In genomic region chr1:44723496-44724407, GRCh38 we compare ENCODE assay signal across 11 cellular contexts. TPM values are rescaled to one million over a fixed set of nuclear protein-coding genes. Genes with fewer than 3 reads are reported as not detected.
A peak's percentile ranks its signal among the peaks of the same experiment; 100 is the strongest.
DNase-seq lines count a peak whose midpoint lies in the region; ATAC-seq and TF ChIP-seq lines count a peak whose summit lies in the region.
"Had no signal": no experiment of that assay in that cellular context is flagged by ENCODE, and none has a peak within 500 bp of the region (broad histone marks: within the 10 kb centered on the region; RNA-seq: fewer than 3 reads in every experiment).

No MANE protein-coding gene starts in this region.

- peaks cover 48% of the 10 kb centered on the region for H3K4me1 ChIP-seq in CD8-positive, alpha-beta memory T cell (ENCODE audit: insufficient read depth, low read length)
- H3K4me1 ChIP-seq in MM.1S (ENCODE audit: low read length): peaks cover 13% of the 10 kb centered on the region
- peaks cover 23 to 58% of the 10 kb centered on the region in 2 donors for H3K4me1 ChIP-seq in naive thymus-derived CD4-positive, alpha-beta T cell (ENCODE audit: control insufficient read depth in 2 of 2, insufficient read depth in 2 of 2, low read length in 2 of 2)

- no peak for TF ChIP-seq CTCF in MM.1S (IDR thresholded peaks at IDR 0.05; ENCODE audit: low read length)
- no peak for TF ChIP-seq CTCF in activated CD8-positive, alpha-beta T cell treated with anti-CD3 and anti-CD28 coated beads for 36 hours (IDR thresholded peaks at IDR 0.05)

- H3K4me3 Mint-ChIP-seq in CD8-positive, alpha-beta memory T cell: peak overlapping the region; percentile 70 to 90 (median 82)
- H3K4me3 Mint-ChIP-seq in activated CD8-positive, alpha-beta T cell treated with anti-CD3 and anti-CD28 coated beads for 36 hours: peak overlapping the region; percentile 72
- H3K4me3 Mint-ChIP-seq in naive thymus-derived CD4-positive, alpha-beta T cell: peak overlapping the region; percentile 72 to 93 (median 83)

- no peaks in the 10 kb centered on the region for H3K36me3 ChIP-seq in CD8-positive, alpha-beta memory T cell (ENCODE audit: insufficient read depth, low read length)
- H3K36me3 ChIP-seq in MM.1S (replicated peaks; ENCODE audit: insufficient read depth, low read length): no peaks in the 10 kb centered on the region
- H3K36me3 ChIP-seq in naive thymus-derived CD4-positive, alpha-beta T cell (ENCODE audit: control insufficient read depth in 2 of 3, insufficient read depth in 3 of 3, low read length in 3 of 3): no peaks in the 10 kb centered on the region
- H3K36me3 ChIP-seq: upper lobe of left lung had no signal

- peak overlapping the region; percentile 39 for H3K4me3 ChIP-seq in CD8-positive, alpha-beta memory T cell (ENCODE audit: low read length)
- H3K4me3 ChIP-seq in MM.1S (ENCODE audit: low read length): peak overlapping the region; percentile 23; the same call in 1 of the 2 replicates
- peak overlapping the region; percentile 60 for H3K4me3 ChIP-seq in naive thymus-derived CD4-positive, alpha-beta T cell (ENCODE audit: low read length)

- H3K27ac Mint-ChIP-seq in CD8-positive, alpha-beta memory T cell: peak overlapping the region; percentile 79 to 99 (median 92)
- H3K27ac Mint-ChIP-seq in activated CD8-positive, alpha-beta T cell treated with anti-CD3 and anti-CD28 coated beads for 36 hours: peak overlapping the region; percentile 92
- H3K27ac Mint-ChIP-seq in naive thymus-derived CD4-positive, alpha-beta T cell: peak overlapping the region; percentile 73 to 99 (median 94)

- no peaks in the 10 kb centered on the region for H3K27me3 Mint-ChIP-seq in CD8-positive, alpha-beta memory T cell
- peaks cover 4% of the 10 kb centered on the region for H3K27me3 Mint-ChIP-seq in activated CD8-positive, alpha-beta T cell treated with anti-CD3 and anti-CD28 coated beads for 36 hours
- H3K27me3 Mint-ChIP-seq in naive thymus-derived CD4-positive, alpha-beta T cell: no peaks in the 10 kb centered on the region

- peak overlapping the region; percentile 51 for H3K4me2 ChIP-seq in MM.1S (ENCODE audit: low read depth, low read length)

- H4K20me1 ChIP-seq in MM.1S (ENCODE audit: insufficient read depth, low read length): no peaks in the 10 kb centered on the region

- H3K27ac ChIP-seq in CD8-positive, alpha-beta memory T cell (ENCODE audit: low read depth, low read length): no peak overlapping the region
- H3K27ac ChIP-seq in MM.1S (ENCODE audit: low read length): no peak overlapping the region
- peak overlapping the region; percentile 72 for H3K27ac ChIP-seq in naive thymus-derived CD4-positive, alpha-beta T cell (ENCODE audit: low read depth, low read length)

- peak in 2 of 5 donors; percentile 44 to 50 for DNase-seq in CD8-positive, alpha-beta memory T cell
- DNase-seq in MM.1S: peak; percentile 23
- peak; percentile 80 for DNase-seq in activated CD8-positive, alpha-beta T cell treated with anti-CD3 and anti-CD28 coated beads for 36 hours
- peak in 6 of 9 donors; percentile 20 to 46 (median 30) for DNase-seq in naive thymus-derived CD4-positive, alpha-beta T cell
- no peak for DNase-seq in effector CD4-positive, alpha-beta T cell
- no peak for DNase-seq in NCI-H510A treated with DMSO at 0.1 percent for 48 hours (lab: John Stamatoyannopoulos, UW)

- H3F3A ChIP-seq in MM.1S (ENCODE audit: insufficient read depth, low read length): peaks cover 31% of the 10 kb centered on the region

- intact Hi-C loops in activated CD8-positive, alpha-beta T cell treated with anti-CD3 and anti-CD28 coated beads for 36 hours (cut with micrococcal nuclease): no loop called here
- intact Hi-C loops in naive thymus-derived CD4-positive, alpha-beta T cell (cut with micrococcal nuclease): loop anchor here in 1 of 2 donors (1.0 to 5.0 kb wide), 3 partner anchors 16 to 264 kb away; partner anchors contain the start of genes ARMH1, EIF2B3, KIF2C and TMEM53

- H3K9me3 ChIP-seq in CD8-positive, alpha-beta memory T cell (ENCODE audit: low read length): no peaks in the 10 kb centered on the region
- H3K9me3 ChIP-seq in MM.1S (replicated peaks; ENCODE audit: insufficient read depth, low read length): no peaks in the 10 kb centered on the region
- H3K9me3 ChIP-seq in naive thymus-derived CD4-positive, alpha-beta T cell (ENCODE audit: control insufficient read depth in 2 of 3, low read length in 3 of 3): no peaks in the 10 kb centered on the region
- H3K9me3 ChIP-seq: upper lobe of left lung had no signal

- H3K9me2 ChIP-seq in MM.1S (replicated peaks; ENCODE audit: insufficient read depth, low read length): no peaks in the 10 kb centered on the region

- H2AFZ ChIP-seq in MM.1S (ENCODE audit: low read length): peak overlapping the region; percentile 58

- H3K4me1 Mint-ChIP-seq in CD8-positive, alpha-beta memory T cell: peaks cover 41 to 66% (median 44%) of the 10 kb centered on the region in 3 donors
- H3K4me1 Mint-ChIP-seq in activated CD8-positive, alpha-beta T cell treated with anti-CD3 and anti-CD28 coated beads for 36 hours (ENCODE audit: low read depth): peaks cover 70% of the 10 kb centered on the region
- peaks cover 47 to 79% (median 65%) of the 10 kb centered on the region in 7 donors for H3K4me1 Mint-ChIP-seq in naive thymus-derived CD4-positive, alpha-beta T cell

- POLR2A ChIA-PET in CD8-positive, alpha-beta memory T cell (lab: Charles Lee): interaction anchor here (0.8 kb wide), 1 partner anchor 1073 kb away, joined by 3 read pairs; no protein-coding TSS in a partner anchor
- POLR2A ChIA-PET in activated CD8-positive, alpha-beta T cell treated with anti-CD3 and anti-CD28 coated beads for 36 hours (lab: Charles Lee): interaction anchor here (0.9 to 15.4 kb wide), 18 partner anchors 8 to 616 kb away, joined by 3 to 553 read pairs (median 38); partner anchors contain the start of genes ARMH1, BEST4, BTBD19 and DYNLT4
- POLR2A ChIA-PET in naive thymus-derived CD4-positive, alpha-beta T cell (lab: Charles Lee): interaction anchor here (0.6 to 14.5 kb wide), 14 partner anchors 6 to 798 kb away, joined by 3 to 239 read pairs (median 4); partner anchors contain the start of genes BEST4, BTBD19, DYNLT4 and HECTD3

- ATAC-seq in activated CD8-positive, alpha-beta T cell treated with anti-CD3 and anti-CD28 coated beads for 36 hours: peak; percentile 25
- no peak for ATAC-seq in naive thymus-derived CD4-positive, alpha-beta T cell
- no peak for ATAC-seq in HG03045 (IDR thresholded peaks at IDR 0.05; ENCODE audit: unreplicated experiment)
- ATAC-seq in HG03159 (IDR thresholded peaks at IDR 0.05; ENCODE audit: unreplicated experiment): no peak

- peaks cover 0 to 4% (median 1%) of the 10 kb centered on the region in 3 donors for H3K36me3 Mint-ChIP-seq in CD8-positive, alpha-beta memory T cell
- peaks cover 24% of the 10 kb centered on the region for H3K36me3 Mint-ChIP-seq in activated CD8-positive, alpha-beta T cell treated with anti-CD3 and anti-CD28 coated beads for 36 hours (ENCODE audit: low read depth)
- peaks cover 0 to 6% (median 0%) of the 10 kb centered on the region in 5 donors for H3K36me3 Mint-ChIP-seq in naive thymus-derived CD4-positive, alpha-beta T cell

- H3K9ac ChIP-seq in MM.1S (ENCODE audit: low read length): no peak overlapping the region

- CTCF ChIA-PET in CD8-positive, alpha-beta memory T cell (lab: Charles Lee): interaction anchor here (2.6 kb wide), 1 partner anchor 7 kb away, joined by 21 read pairs; the partner anchor contains the start of gene RNU5D-1
- CTCF ChIA-PET in activated CD8-positive, alpha-beta T cell treated with anti-CD3 and anti-CD28 coated beads for 36 hours (lab: Charles Lee): no interaction called here
- CTCF ChIA-PET in naive thymus-derived CD4-positive, alpha-beta T cell (lab: Charles Lee): interaction anchor here (0.5 kb wide), 1 partner anchor 96 kb away, joined by 3 read pairs; no protein-coding TSS in a partner anchor

- no peaks in the 10 kb centered on the region for H3K79me2 ChIP-seq in MM.1S (ENCODE audit: low read length)

- no peaks in the 10 kb centered on the region for H3K27me3 ChIP-seq in CD8-positive, alpha-beta memory T cell (ENCODE audit: insufficient read depth, low read length, poor library complexity, severe bottlenecking)
- H3K27me3 ChIP-seq in MM.1S (replicated peaks; ENCODE audit: insufficient read depth, low read length): no peaks in the 10 kb centered on the region; the same call in 1 of the 2 replicates
- H3K27me3 ChIP-seq in naive thymus-derived CD4-positive, alpha-beta T cell (ENCODE audit: control insufficient read depth in 2 of 2, insufficient read depth in 2 of 2, low read length in 2 of 2): no peaks in the 10 kb centered on the region
- H3K27me3 ChIP-seq: upper lobe of left lung had no signal

- H3K9me3 Mint-ChIP-seq in CD8-positive, alpha-beta memory T cell: no peaks in the 10 kb centered on the region
- H3K9me3 Mint-ChIP-seq in activated CD8-positive, alpha-beta T cell treated with anti-CD3 and anti-CD28 coated beads for 36 hours: no peaks in the 10 kb centered on the region
- H3K9me3 Mint-ChIP-seq in naive thymus-derived CD4-positive, alpha-beta T cell: peaks cover 0 to 4% (median 0%) of the 10 kb centered on the region in 11 donors

RNA-seq across cellular contexts. Expression of gene RNU5D-1, which starts 7.2 kb away (rescaled TPM):
- not detected for total RNA-seq in CD8-positive, alpha-beta memory T cell
- polyA plus RNA-seq in CD8-positive, alpha-beta memory T cell: not detected
- total RNA-seq in activated CD8-positive, alpha-beta T cell treated with anti-CD3 and anti-CD28 coated beads for 36 hours: not detected
- not detected for total RNA-seq in naive thymus-derived CD4-positive, alpha-beta T cell
- not detected for polyA plus RNA-seq in naive thymus-derived CD4-positive, alpha-beta T cell
- total RNA-seq: frontal cortex, pulmonary artery endothelial cell, upper lobe of left lung had no signal

RNA-seq across cellular contexts. Expression of gene KIF2C, which starts 15.9 kb away (rescaled TPM):
- total RNA-seq in CD8-positive, alpha-beta memory T cell: 10 to 100 TPM; 40.4 to 41.4 TPM
- polyA plus RNA-seq in CD8-positive, alpha-beta memory T cell: 0.61 TPM
- 10 to 100 TPM; 92.6 to 95.0 TPM for total RNA-seq in activated CD8-positive, alpha-beta T cell treated with anti-CD3 and anti-CD28 coated beads for 36 hours
- total RNA-seq in naive thymus-derived CD4-positive, alpha-beta T cell: 10 to 100 TPM in 1 of 5 experiments, 1 to 10 TPM in 2, under 1 TPM in 2; 0.32 to 69.3 (median 1.1) TPM
- polyA plus RNA-seq in naive thymus-derived CD4-positive, alpha-beta T cell: under 1 TPM in 1 of 2 donors, not detected in 1; 0.52 TPM

RNA-seq across cellular contexts. Expression of gene ARMH1, which starts 49.2 kb away (rescaled TPM):
- 10 to 100 TPM; 33.3 to 38.0 TPM for total RNA-seq in CD8-positive, alpha-beta memory T cell
- 21.1 TPM for polyA plus RNA-seq in CD8-positive, alpha-beta memory T cell
- total RNA-seq in activated CD8-positive, alpha-beta T cell treated with anti-CD3 and anti-CD28 coated beads for 36 hours: 100 to 1,000 TPM; 162 to 165 TPM
- total RNA-seq in naive thymus-derived CD4-positive, alpha-beta T cell: 100 to 1,000 TPM in 1 of 5 experiments, 10 to 100 TPM in 4; 65.8 to 205 (median 87.0) TPM
- polyA plus RNA-seq in naive thymus-derived CD4-positive, alpha-beta T cell: 10 to 100 TPM; 32.8 to 41.0 TPM
- total RNA-seq: pulmonary artery endothelial cell had no signal

RNA-seq across cellular contexts. Expression of gene TMEM53, which starts 49.5 kb away (rescaled TPM):
- 1 to 10 TPM; 2.3 to 2.5 TPM for total RNA-seq in CD8-positive, alpha-beta memory T cell
- polyA plus RNA-seq in CD8-positive, alpha-beta memory T cell: 7.1 TPM
- total RNA-seq in activated CD8-positive, alpha-beta T cell treated with anti-CD3 and anti-CD28 coated beads for 36 hours: 1 to 10 TPM; 2.3 to 3.5 TPM
- 1 to 10 TPM; 1.6 to 3.5 (median 1.9) TPM for total RNA-seq in naive thymus-derived CD4-positive, alpha-beta T cell
- 1 to 10 TPM; 2.9 to 3.5 TPM for polyA plus RNA-seq in naive thymus-derived CD4-positive, alpha-beta T cell

RNA-seq across cellular contexts. Expression of gene RPS8, which starts 51.6 kb away (rescaled TPM):
- 1,000 to 10,000 TPM; 2,426 to 2,465 TPM for total RNA-seq in CD8-positive, alpha-beta memory T cell
- 972 TPM for polyA plus RNA-seq in CD8-positive, alpha-beta memory T cell
- total RNA-seq in activated CD8-positive, alpha-beta T cell treated with anti-CD3 and anti-CD28 coated beads for 36 hours: 1,000 to 10,000 TPM; 3,218 to 3,314 TPM
- total RNA-seq in naive thymus-derived CD4-positive, alpha-beta T cell: 1,000 to 10,000 TPM; 2,000 to 3,409 (median 3,025) TPM
- polyA plus RNA-seq in naive thymus-derived CD4-positive, alpha-beta T cell: 1,000 to 10,000 TPM in 1 of 2 donors, 100 to 1,000 TPM in 1; 954 to 1,486 TPM

Comparison
In these comparisons a context has a peak if more than half of its experiments do, and no peak if none do; other contexts are left out.
1. DNase-seq: peak in MM.1S (single experiment), activated CD8-positive, alpha-beta T cell treated with anti-CD3 and anti-CD28 coated beads for 36 hours (single experiment) and naive thymus-derived CD4-positive, alpha-beta T cell (6 of 9); none in effector CD4-positive, alpha-beta T cell (single experiment) and NCI-H510A treated with DMSO at 0.1 percent for 48 hours (single experiment).
2. Peak in every context shown above with its lines, with median percentiles within 50 percentile points of each other: H3K4me3 ChIP-seq, H3K27ac Mint-ChIP-seq and H3K4me3 Mint-ChIP-seq.